9 cellular contexts compared by ENCODE assay signal in genomic region chr21:32371913-32372314, GRCh38. TPM values are rescaled to one million over a fixed set of nuclear protein-coding genes. Genes with fewer than 3 reads are reported as not detected.
DNase-seq lines count a peak whose midpoint lies in the region; ATAC-seq and TF ChIP-seq lines count a peak whose summit lies in the region.
"Had no signal": no experiment of that assay in that cellular context is flagged by ENCODE, and none has a peak within 500 bp of the region (broad histone marks: within the 10 kb centered on the region; RNA-seq: fewer than 3 reads in every experiment).

No MANE protein-coding gene starts in this region.

- no peaks in the 10 kb centered on the region for H3K4me1 ChIP-seq in smooth muscle cell (ENCODE audit: low read depth)

- WGBS in smooth muscle cell (ENCODE audit: low lambda C conversion rate) = 92% methylated on average over 6 of the region's 6 CpGs

- peaks cover 22% of the 10 kb centered on the region for H3K36me3 ChIP-seq in smooth muscle cell (ENCODE audit: low read depth)

- no peaks in the 10 kb centered on the region for H3F3A ChIP-seq in smooth muscle cell (ENCODE audit: low read depth)

- H3K4me3 ChIP-seq in foreskin fibroblast (ENCODE audit: low read depth in 1 of 2, low read length in 2 of 2) = no peak overlapping the region
- no peak overlapping the region for H3K4me3 ChIP-seq in smooth muscle cell

- ATAC-seq in SK-N-SH treated with all-trans-retinoic acid at 6 μM for 48 hours = peak; percentile 76

- no peaks in the 10 kb centered on the region for H3K9me3 ChIP-seq in smooth muscle cell (replicated peaks; ENCODE audit: low read depth)

- H3K79me2 ChIP-seq in smooth muscle cell (ENCODE audit: low read depth) = no peaks in the 10 kb centered on the region

- H4K20me1 ChIP-seq in smooth muscle cell (ENCODE audit: low read depth) = no peaks in the 10 kb centered on the region

- H3K4me2 ChIP-seq in smooth muscle cell = no peak overlapping the region

- DNase-seq in HPDE6-E6E7 (ENCODE audit: extremely low spot score) (peak; percentile 79), foreskin fibroblast (peak; percentile 55 to 78), smooth muscle cell (lab: John Stamatoyannopoulos, UW; ENCODE audit: unreplicated experiment) (no peak), foreskin melanocyte (no peak), DMS53 treated with DMSO at 0.1 percent for 48 hours (lab: John Stamatoyannopoulos, UW; ENCODE audit: unreplicated experiment) (no peak), NCI-H187 (lab: John Stamatoyannopoulos, UW) (no peak)
- DNase-seq in stimulated activated CD4-positive, alpha-beta T cell treated with anti-CD3 and anti-CD28 coated beads, Interleukin-4, amount 100 ng/mL, for 24 hours = no peak

- H3K27me3 ChIP-seq in smooth muscle cell (ENCODE audit: low read depth) = no peaks in the 10 kb centered on the region

- no peak overlapping the region for H2AFZ ChIP-seq in smooth muscle cell (ENCODE audit: low read depth)

- TF ChIP-seq CTCF in foreskin fibroblast (IDR thresholded peaks at IDR 0.05; ENCODE audit: low read depth, low read length) (no peak), smooth muscle cell (IDR thresholded peaks at IDR 0.05; ENCODE audit: borderline replicate concordance, insufficient read depth, poor library complexity, severe bottlenecking) (no peak)

- peak overlapping the region; percentile 4 for H3K27ac ChIP-seq in smooth muscle cell (ENCODE audit: low read depth)
- H3K27ac ChIP-seq: HL-60 had no signal

- H3K9ac ChIP-seq in smooth muscle cell (ENCODE audit: low read depth) = no peak overlapping the region

TF ChIP-seq in SK-N-SH treated with all-trans-retinoic acid at 6 μM for 48 hours, 23 proteins besides CTCF, POLR2A, EP300 and RAD21:
- no peak for TF ChIP-seq BACH2 (CRISPR knock-in tag; IDR thresholded peaks at IDR 0.05; ENCODE audit: borderline replicate concordance)
- no peak for TF ChIP-seq PPARA (CRISPR knock-in tag; IDR thresholded peaks at IDR 0.05; ENCODE audit: borderline replicate concordance)
- TF ChIP-seq ZNF565 (CRISPR knock-in tag; conservative IDR thresholded peaks at IDR 0.05; ENCODE audit: low read depth) = no peak
- no peak for TF ChIP-seq TOX (CRISPR knock-in tag; IDR thresholded peaks at IDR 0.05; ENCODE audit: borderline replicate concordance)
- TF ChIP-seq PATZ1 (CRISPR knock-in tag; IDR thresholded peaks at IDR 0.05; ENCODE audit: borderline replicate concordance) = no peak
- no peak for TF ChIP-seq CSRNP3 (CRISPR knock-in tag; IDR thresholded peaks at IDR 0.05)
- no peak for TF ChIP-seq CSDC2 (CRISPR knock-in tag; IDR thresholded peaks at IDR 0.05)
- no peak for TF ChIP-seq ISL1 (CRISPR knock-in tag; IDR thresholded peaks at IDR 0.05)
- TF ChIP-seq GLIS3 (CRISPR knock-in tag; IDR thresholded peaks at IDR 0.05) = no peak

RNA-seq across cellular contexts. Expression of gene URB1, which starts 20.9 kb away (rescaled TPM):
- total RNA-seq in smooth muscle cell = 5.8 and 6.2 TPM in 2 replicates
- 2.8 and 3.0 TPM in 2 replicates for polyA plus RNA-seq in smooth muscle cell

RNA-seq across cellular contexts. Expression of gene EVA1C, which starts 40.6 kb away (rescaled TPM):
- total RNA-seq in smooth muscle cell = 3.7 and 4.1 TPM in 2 replicates
- polyA plus RNA-seq in smooth muscle cell = 1.7 and 1.9 TPM in 2 replicates

Comparison
In these comparisons a context has a peak if more than half of its experiments do, and no peak if none do; other contexts are left out.
1. DNase-seq: peak in HPDE6-E6E7 (single experiment) and foreskin fibroblast (2 of 2); none in smooth muscle cell (single experiment), foreskin melanocyte (single experiment), DMS53 treated with DMSO at 0.1 percent for 48 hours (single experiment), stimulated activated CD4-positive, alpha-beta T cell treated with anti-CD3 and anti-CD28 coated beads, Interleukin-4, amount 100 ng/mL, for 24 hours (single experiment) and NCI-H187 (0 of 2).